ENCODE assay signal across 24 cellular contexts in the genomic region with DNA sequence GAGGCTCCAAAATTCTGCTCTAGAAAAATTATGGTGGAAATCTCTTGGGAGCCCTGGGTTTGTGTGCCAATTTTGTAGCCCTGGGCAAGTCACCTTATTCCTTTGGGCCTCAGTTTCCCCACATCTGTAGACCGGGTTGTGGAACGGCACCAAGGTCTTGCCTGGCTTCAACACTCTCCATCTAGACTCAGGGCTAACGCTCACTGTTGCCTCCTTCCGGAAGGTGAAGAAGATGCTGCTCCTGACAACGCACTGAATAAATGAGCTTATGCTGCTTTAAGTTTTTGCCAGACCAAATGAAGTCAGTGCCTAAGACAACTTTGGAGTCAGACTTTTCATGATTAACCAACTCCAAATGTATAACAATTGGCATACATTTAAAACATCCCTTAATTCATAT. TPM values are rescaled to one million over a fixed set of nuclear protein-coding genes. Genes with fewer than 3 reads are reported as not detected.
DNase-seq lines count a peak whose midpoint lies in the region; ATAC-seq, FAIRE-seq and TF ChIP-seq lines count a peak whose summit lies in the region.
"Had no signal": no experiment of that assay in that cellular context is flagged by ENCODE, and none has a peak within 500 bp of the region (broad histone marks: within the 10 kb centered on the region; RNA-seq: fewer than 3 reads in every experiment).

No MANE protein-coding gene starts in this region.

- no peaks in the 10 kb centered on the region for H3K4me1 ChIP-seq in right cardiac atrium (ENCODE audit: control insufficient read depth, insufficient read depth, low read length)
- H3K4me1 ChIP-seq in K562 (replicated peaks in 1 of 2; ENCODE audit: control insufficient read depth in 2 of 2, insufficient read depth in 2 of 2, low read length in 2 of 2) = peaks cover 0 to 3% of the 10 kb centered on the region in 2 experiments; a peak in 1 of 5 replicates
- H3K4me1 ChIP-seq in left ventricle myocardium inferior = no peaks in the 10 kb centered on the region
- H3K4me1 ChIP-seq: SJSA1 had no signal

- in situ Hi-C loops in K562 (cut with MboI) = no loop called here

- no peak for TF ChIP-seq POLR2A in K562 (conservative IDR thresholded peaks at IDR 0.05)

- H3K27me3 ChIP-seq in right cardiac atrium (ENCODE audit: control insufficient read depth, insufficient read depth) (no peaks in the 10 kb centered on the region), K562 (ENCODE audit: control insufficient read depth in 2 of 2, insufficient read depth in 2 of 2, low read length in 2 of 2) (no peaks in the 10 kb centered on the region), left ventricle myocardium inferior (ENCODE audit: low read depth) (no peaks in the 10 kb centered on the region)
- H3K27me3 ChIP-seq: BLaER1, SJSA1 had no signal

- no peak overlapping the region for H2AFZ ChIP-seq in K562 (ENCODE audit: low read depth, low read length)

- 91% methylated on average over 5 of the region's 5 CpGs for WGBS in right cardiac atrium
- WGBS in K562 (ENCODE audit: insufficient coverage, low coverage, missing lambda C conversion rate) = 39% methylated on average over 5 of the region's 5 CpGs

- no peak overlapping the region for H3K4me2 ChIP-seq in K562 (ENCODE audit: insufficient read depth, low read length)

- POLR2A ChIA-PET in K562 (lab: Yijun Ruan, JAX) = interaction anchor here (0.5 to 1.1 kb wide), 4 partner anchors 8 to 289 kb away, joined by 3 read pairs; no protein-coding TSS in a partner anchor

- TF ChIP-seq EP300 in K562 (IDR thresholded peaks at IDR 0.05; ENCODE audit: low read length) = no peak

- no peaks in the 10 kb centered on the region for H4K20me1 ChIP-seq in K562 (replicated peaks; ENCODE audit: control insufficient read depth, insufficient read depth, low read length)
- H4K20me1 ChIP-seq: BLaER1 had no signal

- intact Hi-C loops in cardiac septum (cut with DNase I) = no loop called here
- intact Hi-C loops in right cardiac atrium (cut with DNase I) = no loop called here
- intact Hi-C loops in K562 (cut with micrococcal nuclease) = no loop called here
- intact Hi-C loops in posterior vena cava (cut with DNase I) = no loop called here
- intact Hi-C loops in left ventricle myocardium inferior (cut with micrococcal nuclease) = no loop called here

- no peaks in the 10 kb centered on the region for H3K9me1 ChIP-seq in K562 (ENCODE audit: control insufficient read depth, insufficient read depth, low read length)

- BruUV-seq in K562 (replicated peaks; lab: Mats Ljungman, UMichigan) = no TSS peak

- CTCF ChIA-PET in K562 (lab: Yijun Ruan, JAX; ENCODE audit: low intra/inter-chr PET ratio) = no interaction called here

- FAIRE-seq in K562 (lab: Jason Lieb, UNC) = peak; percentile 91
- FAIRE-seq: D721Med, GM18507, H54 had no signal

- DNase-seq in cardiac septum (ENCODE audit: low spot score) (peak; percentile 51), right cardiac atrium (no peak), K562 (ENCODE audit: extremely low read depth in 1 of 4, low spot score in 3 of 4) (peak in 3 of 4 experiments; percentile 37 to 41 (median 39)), posterior vena cava (ENCODE audit: low spot score) (peak; percentile 29), NCI-H1092 (lab: John Stamatoyannopoulos, UW) (no peak), NCI-H146 (lab: John Stamatoyannopoulos, UW) (no peak), left ventricle myocardium inferior (no peak), AG20443 (ENCODE audit: low spot score) (no peak)
- DNase-seq: 8988T; ACHN; CD4-positive, CD25-positive, alpha-beta regulatory T cell; NCI-H1092 treated with DMSO at 0.1 percent for 48 hours; NCI-H1436; NCI-H187 treated with DMSO at 0.1 percent for 48 hours; NCI-H2107; NCI-H524 treated with DMSO at 0.1 percent for 48 hours; NCI-H774; NK-92 treated with Interleukin-12 subunit alpha and Interleukin-12 subunit beta, amount 100 ng/mL, for 24 hours; PC-3 had no signal

- TF ChIP-seq RAD21 in K562 (CRISPR knock-in tag; conservative IDR thresholded peaks at IDR 0.05 in 1 of 2, IDR thresholded peaks at IDR 0.05 in 1 of 2) = peak in 1 of 2 experiments; percentile 40; a peak in 2 of 4 replicates

- no peaks in the 10 kb centered on the region for H3K79me2 ChIP-seq in K562 (ENCODE audit: control insufficient read depth, insufficient read depth, low read length)

- no peak overlapping the region for H3K4me3 ChIP-seq in right cardiac atrium (ENCODE audit: low read length)
- no peak overlapping the region for H3K4me3 ChIP-seq in K562
- no peak overlapping the region for H3K4me3 ChIP-seq in left ventricle myocardium inferior
- H3K4me3 ChIP-seq: BLaER1, SJSA1 had no signal

- H3K27ac ChIP-seq in right cardiac atrium (ENCODE audit: low read length) (no peak overlapping the region), K562 (ENCODE audit: extremely low read depth, low read depth, low read length) (no peak overlapping the region), left ventricle myocardium inferior (replicated peaks) (no peak overlapping the region)
- H3K27ac ChIP-seq: BLaER1, SJSA1 had no signal

- H3K9me3 ChIP-seq in right cardiac atrium (ENCODE audit: control insufficient read depth, low read length) (no peaks in the 10 kb centered on the region), K562 (replicated peaks; ENCODE audit: control insufficient read depth, insufficient read depth, low read depth, low read length) (no peaks in the 10 kb centered on the region), left ventricle myocardium inferior (replicated peaks) (no peaks in the 10 kb centered on the region)
- H3K9me3 ChIP-seq: BLaER1, SJSA1 had no signal

- ATAC-seq in right cardiac atrium (no peak), K562 (peak; percentile 82)
- ATAC-seq: PC-3 had no signal

- TF ChIP-seq CTCF in K562 (IDR thresholded peaks at IDR 0.05 in 2 of 3, conservative IDR thresholded peaks at IDR 0.05 in 1 of 3; ENCODE audit: insufficient read depth in 2 of 3, low read depth in 1 of 3, low read length in 3 of 3) (peak; percentile 50 to 59 (median 51)), left ventricle myocardium inferior (IDR thresholded peaks at IDR 0.05; ENCODE audit: borderline replicate concordance) (no peak)

- H3K36me3 ChIP-seq in K562 (ENCODE audit: control insufficient read depth, insufficient read depth, low read length) (no peaks in the 10 kb centered on the region; the same call in 2 of the 3 replicates), left ventricle myocardium inferior (no peaks in the 10 kb centered on the region)
- H3K36me3 ChIP-seq: BLaER1, SJSA1 had no signal

- H3K9ac ChIP-seq in K562 (ENCODE audit: insufficient read depth in 1 of 2, low read depth in 2 of 2, low read length in 2 of 2) = no peak overlapping the region
- H3K9ac ChIP-seq: BLaER1 had no signal

TF ChIP-seq in K562, 482 proteins besides CTCF, POLR2A, EP300 and RAD21:
- TF ChIP-seq ZNF239 (CRISPR knock-in tag; IDR thresholded peaks at IDR 0.05) = no peak
- 0 out of 2 replicates have a peak, but pooled peaks have one; percentile 23 for TF ChIP-seq SMC3 (conservative IDR thresholded peaks at IDR 0.05; ENCODE audit: insufficient read depth, low read depth, low read length)

RNA-seq across cellular contexts. Expression of a gene that starts 53.1 kb away (rescaled TPM):
- total RNA-seq in cardiac septum (8.8 TPM), right cardiac atrium (10 to 100 TPM in 2 of 4 donors, 1 to 10 TPM in 2; 7.9 to 10.7 (median 9.9) TPM), K562 (2014; rRNA removed) (123 and 126 TPM in 2 replicates), K562 (2014; rRNA removed; fragmentation: Illumina TruSeq; extraction: Trizol) (41.4 and 42.7 TPM in 2 replicates), K562 (2015; rRNA removed; fragmentation: Illumina TruSeq; extraction: Trizol) (52.0 and 56.4 TPM in 2 replicates), K562 (2021) (74.4 and 81.6 TPM in 2 replicates), posterior vena cava (10 to 100 TPM; 14.3 to 18.0 TPM), left ventricle myocardium inferior (11.2 TPM)
- polyA plus RNA-seq in right cardiac atrium (16.7 TPM), K562 (2011; rRNA removed) (62.2 and 64.5 TPM in 2 replicates), K562 (2014; fragmentation: Illumina TruSeq; extraction: Trizol) (29.0 and 49.1 TPM in 2 replicates), K562 (2014; fragmentation: Nextera tagmentation; extraction: Ambion mirVana) (10 to 100 TPM; 12.9 to 19.4 TPM), K562 (2014; rRNA removed) (165 and 185 TPM in 2 replicates)
- 101 and 118 TPM in 2 replicates for total RNA-seq in K562 (2011; cell fraction: chromatin; rRNA removed; ENCODE audit: low replicate concordance)
- total RNA-seq in K562 (2011; cell fraction: nucleolus; rRNA removed) = 85.9 and 99.7 TPM in 2 replicates
- 97.7 and 105 TPM in 2 replicates for total RNA-seq in K562 (2011; cell fraction: nucleoplasm; rRNA removed)
- 83.4 and 238 TPM in 2 replicates for polyA plus RNA-seq in K562 (2011; cell fraction: cytosol; rRNA removed)
- polyA plus RNA-seq in K562 (2011; cell fraction: nucleus; rRNA removed) = 74.0 and 91.4 TPM in 2 replicates
- 79.5 and 80.8 TPM in 2 replicates for polyA plus RNA-seq in K562 (2012)
- polyA minus RNA-seq in K562 (2011; rRNA and poly(A)+ RNA removed) = 30.7 and 32.6 TPM in 2 replicates
- polyA minus RNA-seq in K562 (2011; cell fraction: cytosol; rRNA and poly(A)+ RNA removed) = 14.1 and 15.7 TPM in 2 replicates
- 39.4 and 48.7 TPM in 2 replicates for polyA minus RNA-seq in K562 (2011; cell fraction: nucleus; rRNA and poly(A)+ RNA removed)

Comparison
In these comparisons a context has a peak if more than half of its experiments do, and no peak if none do; other contexts are left out.
1. DNase-seq: peak in cardiac septum (single experiment), K562 (3 of 4) and posterior vena cava (single experiment); none in right cardiac atrium (0 of 3), NCI-H1092 (single experiment), NCI-H146 (single experiment), left ventricle myocardium inferior (single experiment) and AG20443 (single experiment).